In genomic region chr3:107810195-107811071, GRCh38 we compare ENCODE assay signal across 1 cellular context.
TF ChIP-seq lines count a peak whose summit lies in the region.

No MANE protein-coding gene starts in this region.

TF ChIP-seq in GM12878, 131 proteins besides CTCF, POLR2A, EP300 and RAD21 (continued from another document and continues in another):
- TF ChIP-seq ZNF687 (IDR thresholded peaks at IDR 0.05) (no peak), ZNF384 (IDR thresholded peaks at IDR 0.05; ENCODE audit: borderline replicate concordance, low read depth, low read length) (peak; percentile 90), REST (IDR thresholded peaks at IDR 0.05; ENCODE audit: low read depth, low read length) (no peak), SKIL (IDR thresholded peaks at IDR 0.05; ENCODE audit: low read depth, poor library complexity, severe bottlenecking) (peak; percentile 16), TAF1 (IDR thresholded peaks at IDR 0.05; ENCODE audit: borderline replicate concordance, low read depth, low read length) (no peak), CREB1 (IDR thresholded peaks at IDR 0.05; ENCODE audit: low read depth) (no peak), BHLHE40 (IDR thresholded peaks at IDR 0.05; ENCODE audit: borderline replicate concordance in 1 of 2, low read depth in 2 of 2, low read length in 1 of 2) (peak; percentile 43 to 51; a peak in 1 of 4 replicates), RUNX3 (IDR thresholded peaks at IDR 0.05; ENCODE audit: low read length) (peak; percentile 59), TBL1XR1 (IDR thresholded peaks at IDR 0.05; ENCODE audit: low read depth, low read length) (no peak), SP1 (IDR thresholded peaks at IDR 0.05; ENCODE audit: low read depth, low read length) (no peak), FOS (IDR thresholded peaks at IDR 0.05; ENCODE audit: borderline replicate concordance, extremely low read depth, insufficient read length) (no peak), ZBTB40 (IDR thresholded peaks at IDR 0.05; ENCODE audit: borderline replicate concordance) (no peak), SMARCA5 (IDR thresholded peaks at IDR 0.05) (peak; percentile 94), DPF2 (IDR thresholded peaks at IDR 0.05) (peak; percentile 88), ZNF217 (IDR thresholded peaks at IDR 0.05) (peak; percentile 26; the same call in 1 of the 2 replicates), EZH2 (IDR thresholded peaks at IDR 0.05; ENCODE audit: borderline replicate concordance, control insufficient read depth, low read depth, low read length) (no peak), MTA2 (IDR thresholded peaks at IDR 0.05; ENCODE audit: low read depth) (peak; percentile 70; the same call in 1 of the 2 replicates), CUX1 (IDR thresholded peaks at IDR 0.05; ENCODE audit: insufficient replicate concordance, low read depth, low read length) (peak; percentile 69), CHD1 (IDR thresholded peaks at IDR 0.05; ENCODE audit: low read depth, low read length) (no peak), RELB (IDR thresholded peaks at IDR 0.05; ENCODE audit: low read depth) (peak; percentile 41; the same call in 1 of the 2 replicates), ZNF24 (IDR thresholded peaks at IDR 0.05) (peak; percentile 17; the same call in 1 of the 2 replicates), WRNIP1 (IDR thresholded peaks at IDR 0.05; ENCODE audit: borderline replicate concordance, low read depth, low read length) (no peak), IKZF1 (conservative IDR thresholded peaks at IDR 0.05) (0 out of 2 replicates have a peak, but pooled peaks have one; percentile 11), CEBPZ (IDR thresholded peaks at IDR 0.05; ENCODE audit: low read depth, low read length) (no peak), MEF2B (IDR thresholded peaks at IDR 0.05; ENCODE audit: partially characterized antibody, poor library complexity, severe bottlenecking) (peak; percentile 12)
